Comparison of ENCODE assay signal across 19 cellular contexts in genomic region chr2:85954192-85954900, GRCh38.
DNase-seq lines count a peak whose midpoint lies in the region; ATAC-seq and TF ChIP-seq lines count a peak whose summit lies in the region.
"Had no signal": no experiment of that assay in that cellular context is flagged by ENCODE, and none has a peak within 500 bp of the region (broad histone marks: within the 10 kb centered on the region; RNA-seq: fewer than 3 reads in every experiment).

No MANE protein-coding gene starts in this region.

- no peaks in the 10 kb centered on the region for H3K9me3 Mint-ChIP-seq in progenitor cell of endocrine pancreas (ENCODE audit: low read depth)
- H3K9me3 Mint-ChIP-seq: activated naive CD4-positive, alpha-beta T cell treated with anti-CD3 and anti-CD28 coated beads, Interleukin-2, amount 50 U/mL, for 24 hours; CD8-positive, alpha-beta memory T cell had no signal

- H2AFZ ChIP-seq in DND-41 (ENCODE audit: low read depth, low read length): peak overlapping the region; percentile 47; the same call in 1 of the 2 replicates

- no peaks in the 10 kb centered on the region for H3K27me3 Mint-ChIP-seq in progenitor cell of endocrine pancreas
- H3K27me3 Mint-ChIP-seq: activated naive CD4-positive, alpha-beta T cell treated with anti-CD3 and anti-CD28 coated beads, Interleukin-2, amount 50 U/mL, for 24 hours; CD8-positive, alpha-beta memory T cell; naive B cell had no signal

- TF ChIP-seq CTCF in 22Rv1 (IDR thresholded peaks at IDR 0.05): no peak
- no peak for TF ChIP-seq CTCF in DND-41 (IDR thresholded peaks at IDR 0.05; ENCODE audit: borderline replicate concordance, extremely low read depth, low read length, poor library complexity, severe bottlenecking)
- TF ChIP-seq CTCF in body of pancreas (IDR thresholded peaks at IDR 0.05): no peak
- TF ChIP-seq CTCF in progenitor cell of endocrine pancreas (IDR thresholded peaks at IDR 0.05; ENCODE audit: unreplicated experiment): no peak
- no peak for TF ChIP-seq CTCF in esophagus squamous epithelium (IDR thresholded peaks at IDR 0.05)

- peak overlapping the region; percentile 87 for H3K27ac Mint-ChIP-seq in progenitor cell of endocrine pancreas

- H3K9ac ChIP-seq in DND-41 (ENCODE audit: low read depth, low read length): no peak overlapping the region

- no peaks in the 10 kb centered on the region for H3K79me2 ChIP-seq in DND-41 (ENCODE audit: insufficient read depth, low read length)

- TF ChIP-seq POLR2A in body of pancreas (IDR thresholded peaks at IDR 0.05) (no peak), esophagus squamous epithelium (IDR thresholded peaks at IDR 0.05) (no peak)

- H3K27ac ChIP-seq in 22Rv1 (peak overlapping the region; percentile 85), DND-41 (ENCODE audit: low read length) (no peak overlapping the region), body of pancreas (peak overlapping the region in 3 of 4 donors; percentile 51 to 75 (median 72)), esophagus squamous epithelium (peak overlapping the region in 1 of 4 donors; percentile 28)
- H3K27ac ChIP-seq: ascending aorta, gastrocnemius medialis, thoracic aorta had no signal

- H3K4me1 ChIP-seq in DND-41 (ENCODE audit: insufficient read depth, low read length) (no peaks in the 10 kb centered on the region), body of pancreas (peaks cover 70% of the 10 kb centered on the region), esophagus squamous epithelium (peaks cover 0 to 11% (median 4%) of the 10 kb centered on the region in 3 donors)
- H3K4me1 ChIP-seq: ascending aorta had no signal

- H3K36me3 ChIP-seq in DND-41 (ENCODE audit: insufficient read depth, low read length) (no peaks in the 10 kb centered on the region), body of pancreas (replicated peaks in 1 of 2; ENCODE audit: insufficient read depth in 1 of 2, low read depth in 2 of 2) (no peaks in the 10 kb centered on the region), esophagus squamous epithelium (no peaks in the 10 kb centered on the region)
- H3K36me3 ChIP-seq: ascending aorta, gastrocnemius medialis, thoracic aorta had no signal

- peaks cover 35% of the 10 kb centered on the region for H3K4me1 Mint-ChIP-seq in progenitor cell of endocrine pancreas (ENCODE audit: low read depth)
- H3K4me1 Mint-ChIP-seq: activated naive CD4-positive, alpha-beta T cell treated with anti-CD3 and anti-CD28 coated beads, Interleukin-2, amount 50 U/mL, for 24 hours; CD8-positive, alpha-beta memory T cell had no signal

- no peak overlapping the region for H3K4me3 ChIP-seq in DND-41 (ENCODE audit: low read depth in 1 of 2, low read length in 2 of 2)
- no peak overlapping the region for H3K4me3 ChIP-seq in body of pancreas
- H3K4me3 ChIP-seq in esophagus squamous epithelium: no peak overlapping the region
- H3K4me3 ChIP-seq: ascending aorta, gastrocnemius medialis, thoracic aorta had no signal

- H4K20me1 ChIP-seq in DND-41 (ENCODE audit: insufficient read depth, low read length): no peaks in the 10 kb centered on the region

- H3K4me3 Mint-ChIP-seq in progenitor cell of endocrine pancreas (ENCODE audit: low read depth): no peak overlapping the region
- H3K4me3 Mint-ChIP-seq: activated naive CD4-positive, alpha-beta T cell treated with anti-CD3 and anti-CD28 coated beads, Interleukin-2, amount 50 U/mL, for 24 hours; CD8-positive, alpha-beta memory T cell; naive B cell had no signal

- intact Hi-C loops in body of pancreas (cut with DNase I): no loop called here
- intact Hi-C loops in esophagus squamous epithelium (cut with DNase I): no loop called here

- no peaks in the 10 kb centered on the region for H3K36me3 Mint-ChIP-seq in progenitor cell of endocrine pancreas (ENCODE audit: insufficient read depth)
- H3K36me3 Mint-ChIP-seq: activated naive CD4-positive, alpha-beta T cell treated with anti-CD3 and anti-CD28 coated beads, Interleukin-2, amount 50 U/mL, for 24 hours; naive B cell had no signal

- DNase-seq in DND-41 (no peak), body of pancreas (no peak), progenitor cell of endocrine pancreas (ENCODE audit: low spot score, unreplicated experiment) (no peak), esophagus squamous epithelium (lab: John Stamatoyannopoulos, UW) (no peak)
- DNase-seq: CD8-positive, alpha-beta memory T cell; cerebellar nuclear complex; gastrocnemius medialis; mesenchymal stem cell; naive B cell; NCI-H2081 treated with DMSO at 0.1 percent for 48 hours; NCI-H526 treated with DMSO at 0.1 percent for 48 hours; right cardiac atrium; stimulated activated CD4-positive, alpha-beta T cell treated with anti-CD3 and anti-CD28 coated beads, Interleukin-15, amount 100 ng/mL, for 24 hours had no signal

- WGBS in body of pancreas, 2 donors: 76 to 78% methylated on average over 8 of the region's 8 CpGs
- WGBS in esophagus squamous epithelium, 2 donors: 69 to 83% methylated on average over 5 to 6 of the region's 8 CpGs

- ATAC-seq in DND-41 (ENCODE audit: insufficient read depth, low read depth) (no peak), body of pancreas (no peak), GM18907 (IDR thresholded peaks at IDR 0.05; ENCODE audit: unreplicated experiment) (no peak), HG03342 (IDR thresholded peaks at IDR 0.05; ENCODE audit: unreplicated experiment) (no peak)
- ATAC-seq: gastrocnemius medialis, right cardiac atrium had no signal

- no peak overlapping the region for H3K4me2 ChIP-seq in DND-41 (ENCODE audit: insufficient read depth, low read length)

- H3K27me3 ChIP-seq in DND-41 (ENCODE audit: insufficient read depth, low read length, poor library complexity) (no peaks in the 10 kb centered on the region), body of pancreas (no peaks in the 10 kb centered on the region), esophagus squamous epithelium (no peaks in the 10 kb centered on the region)
- H3K27me3 ChIP-seq: ascending aorta, gastrocnemius medialis had no signal

- no peaks in the 10 kb centered on the region for H3K9me3 ChIP-seq in DND-41 (ENCODE audit: insufficient read depth, low read length, severe bottlenecking)
- H3K9me3 ChIP-seq in body of pancreas: no peaks in the 10 kb centered on the region
- H3K9me3 ChIP-seq in esophagus squamous epithelium: no peaks in the 10 kb centered on the region
- H3K9me3 ChIP-seq: ascending aorta, gastrocnemius medialis, thoracic aorta had no signal
